26 cellular contexts compared by ENCODE assay signal in the genomic region with DNA sequence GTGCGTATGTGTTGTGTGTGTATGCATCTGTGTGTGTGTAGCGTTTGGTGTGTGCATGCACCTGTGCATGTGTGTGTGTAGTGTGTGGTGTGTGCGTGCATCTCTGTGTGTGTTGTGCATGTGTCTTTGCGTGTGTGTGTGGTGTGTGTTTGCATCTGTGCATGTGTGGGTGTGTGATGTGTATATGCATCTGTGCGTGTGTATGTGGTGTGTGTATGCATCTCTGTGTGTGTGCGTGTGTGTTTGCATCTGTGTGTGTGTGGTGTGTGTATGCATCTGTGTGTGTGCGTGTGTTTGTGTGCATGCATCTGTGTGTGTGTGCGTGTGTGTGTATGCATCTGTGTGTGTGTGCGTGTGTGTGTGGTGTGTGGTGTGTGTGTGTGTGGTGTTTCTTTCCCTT. TPM values are rescaled to one million over a fixed set of nuclear protein-coding genes. Genes with fewer than 3 reads are reported as not detected.
DNase-seq lines count a peak whose midpoint lies in the region; ATAC-seq, FAIRE-seq and TF ChIP-seq lines count a peak whose summit lies in the region.
"Had no signal": no experiment of that assay in that cellular context is flagged by ENCODE, and none has a peak within 500 bp of the region (broad histone marks: within the 10 kb centered on the region; RNA-seq: fewer than 3 reads in every experiment).

No MANE protein-coding gene starts in this region.

- H4K20me1 ChIP-seq in K562 (replicated peaks; ENCODE audit: control insufficient read depth, insufficient read depth, low read length), result peaks cover 10% of the 10 kb centered on the region; the same call in 1 of the 2 replicates

- H2BK15ac ChIP-seq in neuronal stem cell (ENCODE audit: low read length), result no peak overlapping the region

- peak overlapping the region; percentile 34 for H4K91ac ChIP-seq in neuronal stem cell (ENCODE audit: low read depth, low read length, poor library complexity)

- DNase-seq in GM12891 (ENCODE audit: insufficient read length, low spot score) (no peak), HEK293T (ENCODE audit: extremely low spot score) (no peak), K562 (ENCODE audit: extremely low read depth in 1 of 4, low spot score in 3 of 4) (no peak), neuronal stem cell (ENCODE audit: low spot score) (no peak), mesenteric fat pad (ENCODE audit: low spot score) (no peak), NCI-H1436 treated with DMSO at 0.1 percent for 48 hours (lab: John Stamatoyannopoulos, UW) (no peak)
- DNase-seq in stimulated activated naive CD8-positive, alpha-beta T cell treated with anti-CD3 and anti-CD28 coated beads, Interleukin-15, amount 100 ng/mL, for 72 hours, result no peak
- DNase-seq: 8988T; ACHN; AML-193; BE2C; CD4-positive, alpha-beta T cell; CD8-positive, alpha-beta memory T cell; DMS 273 treated with DMSO at 0.1 percent for 48 hours; DMS79; EL; GDM1; GM23248; H9 had no signal

- H3K18ac ChIP-seq in neuronal stem cell (ENCODE audit: low read length), result no peak overlapping the region

- peak overlapping the region; percentile 3 for H3K23ac ChIP-seq in neuronal stem cell (ENCODE audit: low read depth, low read length, poor library complexity)

- no peak overlapping the region for H3K27ac ChIP-seq in K562 (ENCODE audit: extremely low read depth, low read depth, low read length)
- H3K27ac ChIP-seq in neuronal stem cell (replicated peaks; ENCODE audit: low read length), result no peak overlapping the region
- H3K27ac ChIP-seq: A549; BLaER1 treated with 17β-estradiol and CSF1 and Interleukin-3, amounts not matched to agents 10 nM and 100 nM; GM23248 had no signal

- H3K27me3 ChIP-seq in K562 (ENCODE audit: control insufficient read depth in 2 of 2, insufficient read depth in 2 of 2, low read length in 2 of 2), result peaks cover 0 to 27% of the 10 kb centered on the region in 2 experiments; a peak in 3 of 5 replicates
- H3K27me3 ChIP-seq in neuronal stem cell (ENCODE audit: control insufficient read depth in 3 of 3, insufficient read depth in 3 of 3, low read depth in 1 of 3, low read length in 3 of 3), result peaks cover 0 to 4% (median 0%) of the 10 kb centered on the region in 3 experiments
- H3K27me3 ChIP-seq: BLaER1 treated with 17β-estradiol and CSF1 and Interleukin-3, amounts not matched to agents 10 nM and 100 nM had no signal

- peaks cover 0 to 9% of the 10 kb centered on the region in 2 experiments; a peak in 3 of 5 replicates for H3K4me1 ChIP-seq in K562 (replicated peaks in 1 of 2; ENCODE audit: control insufficient read depth in 2 of 2, insufficient read depth in 2 of 2, low read length in 2 of 2)
- H3K4me1 ChIP-seq in neuronal stem cell (ENCODE audit: control insufficient read depth in 2 of 2, insufficient read depth in 1 of 2, low read depth in 1 of 2, low read length in 2 of 2), result peaks cover 0 to 5% of the 10 kb centered on the region in 2 donors
- H3K4me1 ChIP-seq: A549, BE2C had no signal

- FAIRE-seq in GM12891 (lab: Jason Lieb, UNC), result peak; percentile 60
- peak; percentile 63 for FAIRE-seq in K562 (lab: Jason Lieb, UNC)
- FAIRE-seq: A549, D721Med had no signal

- no peak for TF ChIP-seq CTCF in K562 (IDR thresholded peaks at IDR 0.05 in 2 of 3, conservative IDR thresholded peaks at IDR 0.05 in 1 of 3; ENCODE audit: insufficient read depth in 2 of 3, low read depth in 1 of 3, low read length in 3 of 3)

- H3K4ac ChIP-seq in neuronal stem cell (ENCODE audit: low read length), result no peak overlapping the region

- no peak for TF ChIP-seq RAD21 in K562 (CRISPR knock-in tag; conservative IDR thresholded peaks at IDR 0.05 in 1 of 2, IDR thresholded peaks at IDR 0.05 in 1 of 2)

- H3K9me3 ChIP-seq in K562 (replicated peaks; ENCODE audit: control insufficient read depth, insufficient read depth, low read depth, low read length) (no peaks in the 10 kb centered on the region), neuronal stem cell (replicated peaks in 1 of 2; ENCODE audit: control insufficient read depth in 2 of 2, insufficient read depth in 1 of 2, low read depth in 1 of 2, low read length in 2 of 2) (peaks cover 0 to 12% of the 10 kb centered on the region in 2 donors)
- H3K9me3 ChIP-seq: A549, BE2C had no signal

- no TSS peak for BruUV-seq in K562 (replicated peaks; lab: Mats Ljungman, UMichigan)

- TF ChIP-seq EP300 in K562 (IDR thresholded peaks at IDR 0.05; ENCODE audit: low read length), result no peak

- TF ChIP-seq POLR2A in GM12891 (IDR thresholded peaks at IDR 0.05; ENCODE audit: low read depth, low read length), result no peak
- no peak for TF ChIP-seq POLR2A in K562 (conservative IDR thresholded peaks at IDR 0.05)

- peaks cover 7% of the 10 kb centered on the region for H3K79me1 ChIP-seq in neuronal stem cell (ENCODE audit: low read depth, low read length)

- no peak overlapping the region for H2BK12ac ChIP-seq in neuronal stem cell (ENCODE audit: low read length)

- POLR2A ChIA-PET in HEK293T (lab: Yijun Ruan, JAX), result no interaction called here
- POLR2A ChIA-PET in K562 (lab: Yijun Ruan, JAX), result no interaction called here

- H3K4me3 Mint-ChIP-seq in stimulated activated naive CD8-positive, alpha-beta T cell treated with anti-CD3 and anti-CD28 coated beads, Interleukin-15, amount 100 ng/mL, for 72 hours, result no peak overlapping the region
- H3K4me3 Mint-ChIP-seq: CD14-positive monocyte; CD4-positive, alpha-beta T cell; CD8-positive, alpha-beta memory T cell; H9 had no signal

- CTCF ChIA-PET in HEK293T (lab: Yijun Ruan, JAX), result no interaction called here
- CTCF ChIA-PET in K562 (lab: Yijun Ruan, JAX; ENCODE audit: low intra/inter-chr PET ratio), result no interaction called here

- H3K79me2 ChIP-seq in K562 (ENCODE audit: control insufficient read depth, insufficient read depth, low read length), result no peaks in the 10 kb centered on the region

- no peak overlapping the region for H2AK5ac ChIP-seq in neuronal stem cell (ENCODE audit: low read depth, low read length)

- no peaks in the 10 kb centered on the region for H3K9me3 Mint-ChIP-seq in stimulated activated naive CD8-positive, alpha-beta T cell treated with anti-CD3 and anti-CD28 coated beads, Interleukin-15, amount 100 ng/mL, for 72 hours
- H3K9me3 Mint-ChIP-seq: CD4-positive, alpha-beta T cell; H9 had no signal

- H2BK5ac ChIP-seq in neuronal stem cell (ENCODE audit: low read length), result no peak overlapping the region

- no peaks in the 10 kb centered on the region for H3K4me1 Mint-ChIP-seq in stimulated activated naive CD8-positive, alpha-beta T cell treated with anti-CD3 and anti-CD28 coated beads, Interleukin-15, amount 100 ng/mL, for 72 hours
- H3K4me1 Mint-ChIP-seq: CD14-positive monocyte; CD8-positive, alpha-beta memory T cell had no signal

- H2AFZ ChIP-seq in K562 (ENCODE audit: low read depth, low read length) (no peak overlapping the region), neuronal stem cell (ENCODE audit: low read length) (no peak overlapping the region)
- H2AFZ ChIP-seq: GM23248 had no signal

- H3K9ac ChIP-seq in K562 (ENCODE audit: insufficient read depth in 1 of 2, low read depth in 2 of 2, low read length in 2 of 2), result no peak overlapping the region
- H3K9ac ChIP-seq in neuronal stem cell (ENCODE audit: low read depth, low read length, poor library complexity), result peak overlapping the region; percentile 84
- H3K9ac ChIP-seq: BLaER1 treated with 17β-estradiol and CSF1 and Interleukin-3, amounts not matched to agents 10 nM and 100 nM; GM23248 had no signal

- H4K8ac ChIP-seq in neuronal stem cell (ENCODE audit: low read depth, low read length), result no peak overlapping the region

- H3K9me1 ChIP-seq in K562 (ENCODE audit: control insufficient read depth, insufficient read depth, low read length), result no peaks in the 10 kb centered on the region

- intact Hi-C loops in K562 (cut with micrococcal nuclease), result no loop called here

- H3K27ac Mint-ChIP-seq in stimulated activated naive CD8-positive, alpha-beta T cell treated with anti-CD3 and anti-CD28 coated beads, Interleukin-15, amount 100 ng/mL, for 72 hours, result no peak overlapping the region
- H3K27ac Mint-ChIP-seq: CD14-positive monocyte; CD4-positive, alpha-beta T cell; CD8-positive, alpha-beta memory T cell; H9 had no signal

- no peak overlapping the region for H3K14ac ChIP-seq in neuronal stem cell (ENCODE audit: low read length)

- no peak overlapping the region for H2BK120ac ChIP-seq in neuronal stem cell (ENCODE audit: low read depth, low read length)

- no peaks in the 10 kb centered on the region for H3K36me3 ChIP-seq in K562 (ENCODE audit: control insufficient read depth, insufficient read depth, low read length)
- H3K36me3 ChIP-seq in neuronal stem cell (replicated peaks in 1 of 2; ENCODE audit: control insufficient read depth in 2 of 2, insufficient read depth in 2 of 2, low read length in 2 of 2), result peaks cover 0 to 7% of the 10 kb centered on the region in 2 donors
- H3K36me3 ChIP-seq: BE2C; BLaER1 treated with 17β-estradiol and CSF1 and Interleukin-3, amounts not matched to agents 10 nM and 100 nM had no signal

- 19% methylated on average over 8 of the region's 9 CpGs for WGBS in K562 (ENCODE audit: insufficient coverage, low coverage, missing lambda C conversion rate)
- WGBS in neuronal stem cell (ENCODE audit: extremely low coverage in 2 of 2, insufficient read length in 2 of 2, insufficient replicate concordance in 1 of 2), 2 donors, result no CpG with 5 or more reads among the region's 9 CpGs

- H3K4me3 ChIP-seq in K562 (no peak overlapping the region), neuronal stem cell (ENCODE audit: low read length in 2 of 2) (peak overlapping the region in 1 of 2 donors; percentile 71)
- H3K4me3 ChIP-seq: A549; BLaER1 treated with 17β-estradiol and CSF1 and Interleukin-3, amounts not matched to agents 10 nM and 100 nM; GM12878; GM23248 had no signal

- peaks cover 14% of the 10 kb centered on the region for H3K27me3 Mint-ChIP-seq in stimulated activated naive CD8-positive, alpha-beta T cell treated with anti-CD3 and anti-CD28 coated beads, Interleukin-15, amount 100 ng/mL, for 72 hours
- H3K27me3 Mint-ChIP-seq: CD4-positive, alpha-beta T cell had no signal

- H3K4me2 ChIP-seq in K562 (ENCODE audit: insufficient read depth, low read length), result no peak overlapping the region
- H3K4me2 ChIP-seq in neuronal stem cell (ENCODE audit: insufficient read depth, low read length, poor library complexity, severe bottlenecking), result no peak overlapping the region
- H3K4me2 ChIP-seq: A549; BLaER1 treated with 17β-estradiol and CSF1 and Interleukin-3, amounts not matched to agents 10 nM and 100 nM had no signal

- no peak for ATAC-seq in K562
- ATAC-seq in stimulated activated naive CD8-positive, alpha-beta T cell treated with anti-CD3 and anti-CD28 coated beads, Interleukin-15, amount 100 ng/mL, for 72 hours, result no peak
- no peak for ATAC-seq in GM21576 (IDR thresholded peaks at IDR 0.05; ENCODE audit: unreplicated experiment)
- ATAC-seq: A549, GM12878, HCT116 had no signal

- in situ Hi-C loops in K562 (cut with MboI), result no loop called here

RNA-seq across cellular contexts. Expression of a gene that starts 20.6 kb away (rescaled TPM):
- polyA plus RNA-seq in GM12891 (2012; ENCODE audit: low read depth, missing spikeins), result 0.03 TPM
- total RNA-seq in K562 (2011; cell fraction: chromatin; rRNA removed; ENCODE audit: low replicate concordance), result 0.18 and 0.69 TPM in 2 replicates
- 0.50 and 0.53 TPM in 2 replicates for total RNA-seq in K562 (2011; cell fraction: nucleolus; rRNA removed)
- 0.81 and 0.99 TPM in 2 replicates for total RNA-seq in K562 (2011; cell fraction: nucleoplasm; rRNA removed)
- total RNA-seq in K562 (2014; rRNA removed) (0.05 and 0.73 TPM in 2 replicates), K562 (2014; rRNA removed; fragmentation: Illumina TruSeq; extraction: Trizol) (0.07 and 0.26 TPM in 2 replicates), K562 (2015; rRNA removed; fragmentation: Illumina TruSeq; extraction: Trizol) (0.36 and 0.41 TPM in 2 replicates), K562 (2021) (0.29 and 0.49 TPM in 2 replicates), mesenteric fat pad (not detected)
- polyA plus RNA-seq in K562 (2011; rRNA removed) (0.28 and 0.38 TPM in 2 replicates), K562 (2014; fragmentation: Illumina TruSeq; extraction: Trizol) (0.22 and 0.39 TPM in 2 replicates), K562 (2014; fragmentation: Nextera tagmentation; extraction: Ambion mirVana) (under 1 TPM; 0.01 to 0.07 TPM), K562 (2014; rRNA removed) (0.27 and 0.56 TPM in 2 replicates)
- 0.21 and 0.25 TPM in 2 replicates for polyA plus RNA-seq in K562 (2011; cell fraction: cytosol; rRNA removed)
- polyA plus RNA-seq in K562 (2011; cell fraction: nucleus; rRNA removed), result 1.4 and 2.7 TPM in 2 replicates
- 0.52 and 0.54 TPM in 2 replicates for polyA plus RNA-seq in K562 (2012)
- 0.18 and 0.30 TPM in 2 replicates for polyA minus RNA-seq in K562 (2011; rRNA and poly(A)+ RNA removed)
- polyA minus RNA-seq in K562 (2011; cell fraction: cytosol; rRNA and poly(A)+ RNA removed), result not detected in 2 replicates
- 0.27 and 0.44 TPM in 2 replicates for polyA minus RNA-seq in K562 (2011; cell fraction: nucleus; rRNA and poly(A)+ RNA removed)
- polyA plus RNA-seq in neuronal stem cell (2013, experiment 1 of 2), result 16.6 TPM
- polyA plus RNA-seq in neuronal stem cell (2013, experiment 2 of 2), result 17.4 TPM
- total RNA-seq: GM12878 had no signal
- polyA plus RNA-seq: CD14-positive monocyte; CD8-positive, alpha-beta memory T cell; GM23248 had no signal

RNA-seq across cellular contexts. Expression of a gene that starts 59.3 kb away (rescaled TPM):
- 29.7 TPM for polyA plus RNA-seq in GM12891 (2012; ENCODE audit: low read depth, missing spikeins)
- total RNA-seq in K562 (2011; cell fraction: chromatin; rRNA removed; ENCODE audit: low replicate concordance), result 48.8 and 166 TPM in 2 replicates
- 171 and 189 TPM in 2 replicates for total RNA-seq in K562 (2011; cell fraction: nucleolus; rRNA removed)
- 87.3 and 91.6 TPM in 2 replicates for total RNA-seq in K562 (2011; cell fraction: nucleoplasm; rRNA removed)
- total RNA-seq in K562 (2014; rRNA removed), result 49.3 and 79.1 TPM in 2 replicates
- 11.6 and 20.2 TPM in 2 replicates for total RNA-seq in K562 (2014; rRNA removed; fragmentation: Illumina TruSeq; extraction: Trizol)
- total RNA-seq in K562 (2015; rRNA removed; fragmentation: Illumina TruSeq; extraction: Trizol), result 39.7 and 47.4 TPM in 2 replicates
- total RNA-seq in K562 (2021), result 120 and 126 TPM in 2 replicates
- polyA plus RNA-seq in K562 (2011; rRNA removed), result 39.6 and 55.9 TPM in 2 replicates
- polyA plus RNA-seq in K562 (2011; cell fraction: cytosol; rRNA removed), result 53.3 and 119 TPM in 2 replicates
- 113 and 190 TPM in 2 replicates for polyA plus RNA-seq in K562 (2011; cell fraction: nucleus; rRNA removed)
- 69.1 and 86.6 TPM in 2 replicates for polyA plus RNA-seq in K562 (2012)
- 25.6 and 56.1 TPM in 2 replicates for polyA plus RNA-seq in K562 (2014; fragmentation: Illumina TruSeq; extraction: Trizol)
- 1 to 10 TPM; 3.8 to 5.9 TPM for polyA plus RNA-seq in K562 (2014; fragmentation: Nextera tagmentation; extraction: Ambion mirVana)
- 58.0 and 62.8 TPM in 2 replicates for polyA plus RNA-seq in K562 (2014; rRNA removed)
- 11.0 and 30.4 TPM in 2 replicates for polyA minus RNA-seq in K562 (2011; rRNA and poly(A)+ RNA removed)
- 50.3 and 58.3 TPM in 2 replicates for polyA minus RNA-seq in K562 (2011; cell fraction: cytosol; rRNA and poly(A)+ RNA removed)
- 23.9 and 31.8 TPM in 2 replicates for polyA minus RNA-seq in K562 (2011; cell fraction: nucleus; rRNA and poly(A)+ RNA removed)
- 20.8 TPM for polyA plus RNA-seq in neuronal stem cell (2013, experiment 1 of 2)
- 20.9 TPM for polyA plus RNA-seq in neuronal stem cell (2013, experiment 2 of 2)
- total RNA-seq in mesenteric fat pad, result 74.6 TPM
